ENCODE assay signal across 8 cellular contexts in genomic region chr10:71726673-71727428, GRCh38. TPM values are rescaled to one million over a fixed set of nuclear protein-coding genes. Genes with fewer than 3 reads are reported as not detected.
DNase-seq lines count a peak whose midpoint lies in the region; ATAC-seq and TF ChIP-seq lines count a peak whose summit lies in the region.

No MANE protein-coding gene starts in this region.

- H2AFZ ChIP-seq in osteoblast (ENCODE audit: low read length): no peak overlapping the region

- TF ChIP-seq CTCF in GM10266 (IDR thresholded peaks at IDR 0.05; ENCODE audit: control insufficient read depth, insufficient read depth, low read depth, missing control alignments): no peak
- TF ChIP-seq CTCF in NB4 (IDR thresholded peaks at IDR 0.05; ENCODE audit: low read depth, low read length): no peak
- TF ChIP-seq CTCF in osteoblast (IDR thresholded peaks at IDR 0.05; ENCODE audit: extremely low read depth, low read depth, low read length): no peak

- H3K9ac ChIP-seq in duodenal mucosa (ENCODE audit: low read depth in 1 of 2, low read length in 2 of 2): peak overlapping the region; percentile 63 to 67

- no peaks in the 10 kb centered on the region for H4K20me1 ChIP-seq in osteoblast (ENCODE audit: insufficient read depth, low read length)

- H3K27me3 ChIP-seq in duodenal mucosa (ENCODE audit: control insufficient read depth in 1 of 2, insufficient read depth in 2 of 2, low read length in 2 of 2) (no peaks in the 10 kb centered on the region), osteoblast (ENCODE audit: insufficient read depth, low read length) (no peaks in the 10 kb centered on the region)

- H3K9me3 ChIP-seq in duodenal mucosa (ENCODE audit: control insufficient read depth in 1 of 2, low read length in 2 of 2): no peaks in the 10 kb centered on the region
- H3K9me3 ChIP-seq in osteoblast (ENCODE audit: low read depth, low read length): no peaks in the 10 kb centered on the region

- peak; percentile 44 for ATAC-seq in GM21619 (IDR thresholded peaks at IDR 0.05; ENCODE audit: unreplicated experiment)

- no peak overlapping the region for H3K4me2 ChIP-seq in osteoblast (ENCODE audit: insufficient read depth, low read length)

- no peaks in the 10 kb centered on the region for H3K79me2 ChIP-seq in osteoblast (ENCODE audit: insufficient read depth, low read length)

- no peak for TF ChIP-seq POLR2A in NB4 (IDR thresholded peaks at IDR 0.05; ENCODE audit: extremely low read depth, insufficient read length)

- H3K27ac ChIP-seq in duodenal mucosa (ENCODE audit: low read depth, low read length) (peak overlapping the region; percentile 69), osteoblast (ENCODE audit: low read depth, low read length) (no peak overlapping the region)

- H3K4me1 ChIP-seq in duodenal mucosa (ENCODE audit: control insufficient read depth in 1 of 2, insufficient read depth in 2 of 2, low read length in 2 of 2): peaks cover 49 to 51% of the 10 kb centered on the region in 2 donors
- no peaks in the 10 kb centered on the region for H3K4me1 ChIP-seq in osteoblast (ENCODE audit: insufficient read depth, low read length)

- H3K36me3 ChIP-seq in duodenal mucosa (ENCODE audit: control insufficient read depth in 1 of 2, insufficient read depth in 2 of 2, low read length in 2 of 2) (no peaks in the 10 kb centered on the region), osteoblast (ENCODE audit: insufficient read depth, low read length) (no peaks in the 10 kb centered on the region)

- H3K4me3 ChIP-seq in NB4 (ENCODE audit: low read depth, low read length) (no peak overlapping the region), duodenal mucosa (ENCODE audit: low read depth in 1 of 2, low read length in 2 of 2) (peak overlapping the region in 1 of 2 donors; percentile 1), osteoblast (ENCODE audit: insufficient read depth, low read length) (no peak overlapping the region)

- DNase-seq in GM10266 (ENCODE audit: extremely low spot score) (peak; percentile 62), NB4 (ENCODE audit: low read depth) (peak; percentile 72), KG1 (lab: John Stamatoyannopoulos, UW) (no peak), NCI-H226 (no peak), osteoblast (ENCODE audit: insufficient read length, low spot score, missing footprints) (no peak)
- DNase-seq in stimulated activated naive CD4-positive, alpha-beta T cell treated with Interleukin-2 at 50 U/mL for 16 hours (lab: John Stamatoyannopoulos, UW): peak; percentile 68

RNA-seq across cellular contexts. Expression of gene C10orf105, which starts 7.3 kb away (rescaled TPM):
- total RNA-seq in osteoblast: under 0.01 TPM in 1 of 2 replicates, not detected in the other

RNA-seq across cellular contexts. Expression of gene VSIR, which starts 46.5 kb away (rescaled TPM):
- total RNA-seq in osteoblast: 69.5 and 75.3 TPM in 2 replicates

Comparison
In these comparisons a context has a peak if more than half of its experiments do, and no peak if none do; other contexts are left out.
1. DNase-seq: peak in GM10266 (single experiment), NB4 (single experiment) and stimulated activated naive CD4-positive, alpha-beta T cell treated with Interleukin-2 at 50 U/mL for 16 hours (single experiment); none in KG1 (single experiment), NCI-H226 (single experiment) and osteoblast (single experiment).